Comparison of ENCODE assay signal across 1 cellular context in genomic region chr20:640674-641515, GRCh38.
TF ChIP-seq lines count a peak whose summit lies in the region.

No MANE protein-coding gene starts in this region.

TF ChIP-seq in HepG2, 621 proteins besides CTCF, POLR2A, EP300 and RAD21:
- no peak for TF ChIP-seq CBX2 (IDR thresholded peaks at IDR 0.05; ENCODE audit: low read depth, low read length)
- 0 out of 2 replicates have a peak, but pooled peaks have one; percentile 18 for TF ChIP-seq CBX2 (CRISPR knock-in tag; IDR thresholded peaks at IDR 0.05; ENCODE audit: low read depth)
- 0 out of 2 replicates have a peak, but pooled peaks have one; percentile 51 for TF ChIP-seq ZNF572 (CRISPR knock-in tag; IDR thresholded peaks at IDR 0.05)
- TF ChIP-seq KLF11 (CRISPR knock-in tag; IDR thresholded peaks at IDR 0.05): no peak
- TF ChIP-seq KMT2A (CRISPR knock-in tag; IDR thresholded peaks at IDR 0.05): no peak
- TF ChIP-seq ZNF891 (CRISPR knock-in tag; IDR thresholded peaks at IDR 0.05): 0 out of 2 replicates have a peak, but pooled peaks have one; percentile 16
- TF ChIP-seq, protein P1, sequence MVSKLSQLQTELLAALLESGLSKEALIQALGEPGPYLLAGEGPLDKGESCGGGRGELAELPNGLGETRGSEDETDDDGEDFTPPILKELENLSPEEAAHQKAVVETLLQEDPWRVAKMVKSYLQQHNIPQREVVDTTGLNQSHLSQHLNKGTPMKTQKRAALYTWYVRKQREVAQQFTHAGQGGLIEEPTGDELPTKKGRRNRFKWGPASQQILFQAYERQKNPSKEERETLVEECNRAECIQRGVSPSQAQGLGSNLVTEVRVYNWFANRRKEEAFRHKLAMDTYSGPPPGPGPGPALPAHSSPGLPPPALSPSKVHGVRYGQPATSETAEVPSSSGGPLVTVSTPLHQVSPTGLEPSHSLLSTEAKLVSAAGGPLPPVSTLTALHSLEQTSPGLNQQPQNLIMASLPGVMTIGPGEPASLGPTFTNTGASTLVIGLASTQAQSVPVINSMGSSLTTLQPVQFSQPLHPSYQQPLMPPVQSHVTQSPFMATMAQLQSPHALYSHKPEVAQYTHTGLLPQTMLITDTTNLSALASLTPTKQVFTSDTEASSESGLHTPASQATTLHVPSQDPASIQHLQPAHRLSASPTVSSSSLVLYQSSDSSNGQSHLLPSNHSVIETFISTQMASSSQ (IDR thresholded peaks at IDR 0.05; ENCODE audit: low read depth): no peak
- TF ChIP-seq, protein P1 (CRISPR knock-in tag; IDR thresholded peaks at IDR 0.05; ENCODE audit: borderline replicate concordance): no peak
- 0 out of 2 replicates have a peak, but pooled peaks have one; percentile 37 for TF ChIP-seq ATAD3A (CRISPR knock-in tag; IDR thresholded peaks at IDR 0.05)
- no peak for TF ChIP-seq CAMTA2 (CRISPR knock-in tag; IDR thresholded peaks at IDR 0.05; ENCODE audit: borderline replicate concordance)
- 0 out of 2 replicates have a peak, but pooled peaks have one; percentile 35 for TF ChIP-seq EED (CRISPR knock-in tag; IDR thresholded peaks at IDR 0.05)
- 0 out of 2 replicates have a peak, but pooled peaks have one; percentile 10 for TF ChIP-seq SNAPC2 (CRISPR knock-in tag; IDR thresholded peaks at IDR 0.05)
- no peak for TF ChIP-seq MIER3 (CRISPR knock-in tag; IDR thresholded peaks at IDR 0.05; ENCODE audit: borderline replicate concordance)
- no peak for TF ChIP-seq ZNF292 (CRISPR knock-in tag; IDR thresholded peaks at IDR 0.05; ENCODE audit: borderline replicate concordance, low read depth)
- TF ChIP-seq SKIL (CRISPR knock-in tag; IDR thresholded peaks at IDR 0.05; ENCODE audit: borderline replicate concordance): 0 out of 2 replicates have a peak, but pooled peaks have one; percentile 28
- peak; percentile 11; the same call in 1 of the 2 replicates for TF ChIP-seq KDM2A (CRISPR knock-in tag; IDR thresholded peaks at IDR 0.05; ENCODE audit: borderline replicate concordance, low read depth)
- TF ChIP-seq, protein P2, sequence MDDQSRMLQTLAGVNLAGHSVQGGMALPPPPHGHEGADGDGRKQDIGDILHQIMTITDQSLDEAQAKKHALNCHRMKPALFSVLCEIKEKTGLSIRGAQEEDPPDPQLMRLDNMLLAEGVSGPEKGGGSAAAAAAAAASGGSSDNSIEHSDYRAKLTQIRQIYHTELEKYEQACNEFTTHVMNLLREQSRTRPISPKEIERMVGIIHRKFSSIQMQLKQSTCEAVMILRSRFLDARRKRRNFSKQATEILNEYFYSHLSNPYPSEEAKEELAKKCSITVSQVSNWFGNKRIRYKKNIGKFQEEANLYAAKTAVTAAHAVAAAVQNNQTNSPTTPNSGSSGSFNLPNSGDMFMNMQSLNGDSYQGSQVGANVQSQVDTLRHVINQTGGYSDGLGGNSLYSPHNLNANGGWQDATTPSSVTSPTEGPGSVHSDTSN (CRISPR knock-in tag; IDR thresholded peaks at IDR 0.05; ENCODE audit: borderline replicate concordance): no peak
- peak; percentile 51; the same call in 1 of the 2 replicates for TF ChIP-seq NRL (CRISPR knock-in tag; IDR thresholded peaks at IDR 0.05; ENCODE audit: borderline replicate concordance)
- 0 out of 4 replicates have a peak, but pooled peaks of 1 of the 2 experiments have one; percentile 3 for TF ChIP-seq KLF16 (CRISPR knock-in tag; IDR thresholded peaks at IDR 0.05)
- TF ChIP-seq CBX1 (IDR thresholded peaks at IDR 0.05; ENCODE audit: low read depth): no peak
- peak; percentile 68 for TF ChIP-seq ZMYM3 (CRISPR knock-in tag; IDR thresholded peaks at IDR 0.05)
- TF ChIP-seq EZH2 (conservative IDR thresholded peaks at IDR 0.05; ENCODE audit: low read depth, low read length): 0 out of 2 replicates have a peak, but pooled peaks have one; percentile 53
- TF ChIP-seq CHD4 (IDR thresholded peaks at IDR 0.05; ENCODE audit: borderline replicate concordance, low read length): peak; percentile 68; the same call in 1 of the 2 replicates
- TF ChIP-seq, protein P3, sequence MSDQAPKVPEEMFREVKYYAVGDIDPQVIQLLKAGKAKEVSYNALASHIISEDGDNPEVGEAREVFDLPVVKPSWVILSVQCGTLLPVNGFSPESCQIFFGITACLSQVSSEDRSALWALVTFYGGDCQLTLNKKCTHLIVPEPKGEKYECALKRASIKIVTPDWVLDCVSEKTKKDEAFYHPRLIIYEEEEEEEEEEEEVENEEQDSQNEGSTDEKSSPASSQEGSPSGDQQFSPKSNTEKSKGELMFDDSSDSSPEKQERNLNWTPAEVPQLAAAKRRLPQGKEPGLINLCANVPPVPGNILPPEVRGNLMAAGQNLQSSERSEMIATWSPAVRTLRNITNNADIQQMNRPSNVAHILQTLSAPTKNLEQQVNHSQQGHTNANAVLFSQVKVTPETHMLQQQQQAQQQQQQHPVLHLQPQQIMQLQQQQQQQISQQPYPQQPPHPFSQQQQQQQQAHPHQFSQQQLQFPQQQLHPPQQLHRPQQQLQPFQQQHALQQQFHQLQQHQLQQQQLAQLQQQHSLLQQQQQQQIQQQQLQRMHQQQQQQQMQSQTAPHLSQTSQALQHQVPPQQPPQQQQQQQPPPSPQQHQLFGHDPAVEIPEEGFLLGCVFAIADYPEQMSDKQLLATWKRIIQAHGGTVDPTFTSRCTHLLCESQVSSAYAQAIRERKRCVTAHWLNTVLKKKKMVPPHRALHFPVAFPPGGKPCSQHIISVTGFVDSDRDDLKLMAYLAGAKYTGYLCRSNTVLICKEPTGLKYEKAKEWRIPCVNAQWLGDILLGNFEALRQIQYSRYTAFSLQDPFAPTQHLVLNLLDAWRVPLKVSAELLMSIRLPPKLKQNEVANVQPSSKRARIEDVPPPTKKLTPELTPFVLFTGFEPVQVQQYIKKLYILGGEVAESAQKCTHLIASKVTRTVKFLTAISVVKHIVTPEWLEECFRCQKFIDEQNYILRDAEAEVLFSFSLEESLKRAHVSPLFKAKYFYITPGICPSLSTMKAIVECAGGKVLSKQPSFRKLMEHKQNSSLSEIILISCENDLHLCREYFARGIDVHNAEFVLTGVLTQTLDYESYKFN (CRISPR knock-in tag; conservative IDR thresholded peaks at IDR 0.05): no peak
- TF ChIP-seq FLYWCH1 (CRISPR knock-in tag; IDR thresholded peaks at IDR 0.05): no peak
- peak; percentile 96 for TF ChIP-seq ZNF629 (CRISPR knock-in tag; conservative IDR thresholded peaks at IDR 0.05)
- 0 out of 2 replicates have a peak, but pooled peaks have one; percentile 7 for TF ChIP-seq ARHGAP35 (CRISPR knock-in tag; IDR thresholded peaks at IDR 0.05; ENCODE audit: borderline replicate concordance)
- no peak for TF ChIP-seq HNRNPH1 (optimal IDR thresholded peaks at IDR 0.05; ENCODE audit: low read depth, low read length)
- TF ChIP-seq PHF8 (CRISPR knock-in tag; IDR thresholded peaks at IDR 0.05): peak; percentile 25; the same call in 1 of the 2 replicates
- TF ChIP-seq ZKSCAN1 (IDR thresholded peaks at IDR 0.05; ENCODE audit: low read length): no peak
- peak; percentile 57; the same call in 1 of the 2 replicates for TF ChIP-seq KDM1A (CRISPR knock-in tag; IDR thresholded peaks at IDR 0.05)
- TF ChIP-seq, protein P4, sequence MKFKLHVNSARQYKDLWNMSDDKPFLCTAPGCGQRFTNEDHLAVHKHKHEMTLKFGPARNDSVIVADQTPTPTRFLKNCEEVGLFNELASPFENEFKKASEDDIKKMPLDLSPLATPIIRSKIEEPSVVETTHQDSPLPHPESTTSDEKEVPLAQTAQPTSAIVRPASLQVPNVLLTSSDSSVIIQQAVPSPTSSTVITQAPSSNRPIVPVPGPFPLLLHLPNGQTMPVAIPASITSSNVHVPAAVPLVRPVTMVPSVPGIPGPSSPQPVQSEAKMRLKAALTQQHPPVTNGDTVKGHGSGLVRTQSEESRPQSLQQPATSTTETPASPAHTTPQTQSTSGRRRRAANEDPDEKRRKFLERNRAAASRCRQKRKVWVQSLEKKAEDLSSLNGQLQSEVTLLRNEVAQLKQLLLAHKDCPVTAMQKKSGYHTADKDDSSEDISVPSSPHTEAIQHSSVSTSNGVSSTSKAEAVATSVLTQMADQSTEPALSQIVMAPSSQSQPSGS (CRISPR knock-in tag; IDR thresholded peaks at IDR 0.05): 0 out of 2 replicates have a peak, but pooled peaks have one; percentile 15
- 0 out of 2 replicates have a peak, but pooled peaks have one; percentile 6 for TF ChIP-seq RFX1 (IDR thresholded peaks at IDR 0.05)
- TF ChIP-seq ZBTB7A (CRISPR knock-in tag; IDR thresholded peaks at IDR 0.05): peak; percentile 65; the same call in 1 of the 2 replicates
- TF ChIP-seq MXD4 (CRISPR knock-in tag; IDR thresholded peaks at IDR 0.05): no peak; the same call in 1 of the 2 replicates
- TF ChIP-seq HNF4G (IDR thresholded peaks at IDR 0.05; ENCODE audit: borderline replicate concordance, low read depth, low read length): no peak
- TF ChIP-seq HNF4G (CRISPR knock-in tag; IDR thresholded peaks at IDR 0.05; ENCODE audit: borderline replicate concordance, low read depth): 0 out of 2 replicates have a peak, but pooled peaks have one; percentile 2
- TF ChIP-seq CEBPB (IDR thresholded peaks at IDR 0.05; ENCODE audit: borderline replicate concordance, low read depth, low read length): no peak
